In the genomic region with DNA sequence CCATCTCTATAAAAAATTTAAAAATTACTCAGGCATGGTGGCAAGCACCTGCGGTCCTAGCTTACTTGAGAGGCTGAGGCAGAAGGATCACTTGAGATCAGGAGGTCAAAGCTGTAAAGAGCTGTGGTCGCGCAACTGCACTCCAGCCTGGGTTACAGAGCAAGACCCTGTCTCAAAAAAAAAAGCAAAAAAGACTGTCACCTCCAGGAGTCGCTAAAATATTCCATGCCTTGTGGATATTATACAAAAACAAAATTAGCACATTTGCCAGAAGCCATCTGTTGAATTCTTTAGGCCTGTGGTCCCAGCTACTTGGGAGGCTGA, we compare ENCODE assay signal across 1 cellular context.
A peak's percentile ranks its signal among the peaks of the same experiment; 100 is the strongest.
TF ChIP-seq lines count a peak whose summit lies in the region.

No MANE protein-coding gene starts in this region.

TF ChIP-seq in K562, 482 proteins besides CTCF, POLR2A, EP300 and RAD21 (continued from another document):
- TF ChIP-seq, protein P1, sequence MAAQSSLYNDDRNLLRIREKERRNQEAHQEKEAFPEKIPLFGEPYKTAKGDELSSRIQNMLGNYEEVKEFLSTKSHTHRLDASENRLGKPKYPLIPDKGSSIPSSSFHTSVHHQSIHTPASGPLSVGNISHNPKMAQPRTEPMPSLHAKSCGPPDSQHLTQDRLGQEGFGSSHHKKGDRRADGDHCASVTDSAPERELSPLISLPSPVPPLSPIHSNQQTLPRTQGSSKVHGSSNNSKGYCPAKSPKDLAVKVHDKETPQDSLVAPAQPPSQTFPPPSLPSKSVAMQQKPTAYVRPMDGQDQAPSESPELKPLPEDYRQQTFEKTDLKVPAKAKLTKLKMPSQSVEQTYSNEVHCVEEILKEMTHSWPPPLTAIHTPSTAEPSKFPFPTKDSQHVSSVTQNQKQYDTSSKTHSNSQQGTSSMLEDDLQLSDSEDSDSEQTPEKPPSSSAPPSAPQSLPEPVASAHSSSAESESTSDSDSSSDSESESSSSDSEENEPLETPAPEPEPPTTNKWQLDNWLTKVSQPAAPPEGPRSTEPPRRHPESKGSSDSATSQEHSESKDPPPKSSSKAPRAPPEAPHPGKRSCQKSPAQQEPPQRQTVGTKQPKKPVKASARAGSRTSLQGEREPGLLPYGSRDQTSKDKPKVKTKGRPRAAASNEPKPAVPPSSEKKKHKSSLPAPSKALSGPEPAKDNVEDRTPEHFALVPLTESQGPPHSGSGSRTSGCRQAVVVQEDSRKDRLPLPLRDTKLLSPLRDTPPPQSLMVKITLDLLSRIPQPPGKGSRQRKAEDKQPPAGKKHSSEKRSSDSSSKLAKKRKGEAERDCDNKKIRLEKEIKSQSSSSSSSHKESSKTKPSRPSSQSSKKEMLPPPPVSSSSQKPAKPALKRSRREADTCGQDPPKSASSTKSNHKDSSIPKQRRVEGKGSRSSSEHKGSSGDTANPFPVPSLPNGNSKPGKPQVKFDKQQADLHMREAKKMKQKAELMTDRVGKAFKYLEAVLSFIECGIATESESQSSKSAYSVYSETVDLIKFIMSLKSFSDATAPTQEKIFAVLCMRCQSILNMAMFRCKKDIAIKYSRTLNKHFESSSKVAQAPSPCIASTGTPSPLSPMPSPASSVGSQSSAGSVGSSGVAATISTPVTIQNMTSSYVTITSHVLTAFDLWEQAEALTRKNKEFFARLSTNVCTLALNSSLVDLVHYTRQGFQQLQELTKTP (IDR thresholded peaks at IDR 0.05; ENCODE audit: low read depth in 1 of 2, partially characterized antibody in 2 of 2) = no peak
- TF ChIP-seq KLF10 (CRISPR knock-in tag; IDR thresholded peaks at IDR 0.05) (no peak), CEBPB (tag; IDR thresholded peaks at IDR 0.05) (0 out of 2 replicates have a peak, but pooled peaks have one; percentile 23)
TF ChIP-seq in K562: peak in this region for 1.
